ENCODE assay signal across 11 cellular contexts in the genomic region with DNA sequence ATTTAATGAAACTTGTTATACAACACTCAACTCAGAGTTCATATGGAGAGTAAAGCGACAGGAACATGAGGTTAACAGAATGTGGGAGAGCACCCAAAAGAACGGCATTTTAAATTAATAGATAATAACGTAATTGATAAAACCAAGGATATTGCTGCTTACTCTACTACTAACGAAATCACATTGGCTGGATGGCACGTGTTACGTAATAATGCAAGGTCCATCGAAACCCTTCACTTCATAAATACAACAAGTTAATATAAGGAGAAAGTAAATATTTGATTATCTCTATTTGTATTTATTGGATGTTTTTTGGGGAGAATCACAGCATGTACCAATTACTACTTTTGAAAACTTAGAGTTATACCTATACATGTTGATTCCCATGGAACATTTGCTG. TPM values are rescaled to one million over a fixed set of nuclear protein-coding genes. Genes with fewer than 3 reads are reported as not detected.
DNase-seq lines count a peak whose midpoint lies in the region; ATAC-seq and TF ChIP-seq lines count a peak whose summit lies in the region.
"Had no signal": no experiment of that assay in that cellular context is flagged by ENCODE, and none has a peak within 500 bp of the region (broad histone marks: within the 10 kb centered on the region; RNA-seq: fewer than 3 reads in every experiment).

No MANE protein-coding gene starts in this region.

- ATAC-seq in heart left ventricle (no peak), Right ventricle myocardium superior (ENCODE audit: poor library complexity) (no peak), GM18858 (IDR thresholded peaks at IDR 0.05; ENCODE audit: unreplicated experiment) (no peak)
- ATAC-seq: activated CD8-positive, alpha-beta memory T cell treated with anti-CD3 and anti-CD28 coated beads, Interleukin-2, amount 10 ng/mL, durations not matched to agents 7 days and 5 days had no signal

- peak overlapping the region; percentile 92 for H3K4me2 ChIP-seq in fibroblast of lung (ENCODE audit: extremely low read depth, insufficient read depth, low read length)

- no peak for TF ChIP-seq POLR2A in heart left ventricle (IDR thresholded peaks at IDR 0.05)

- peaks cover 25% of the 10 kb centered on the region for H3K79me2 ChIP-seq in fibroblast of lung (ENCODE audit: control insufficient read depth, insufficient read depth, low read length)

- no peak for DNase-seq in heart left ventricle
- no peak for DNase-seq in Right ventricle myocardium superior
- DNase-seq in fibroblast of lung (ENCODE audit: low read depth in 2 of 2): peak in 1 of 2 donors; percentile 24
- no peak for DNase-seq in activated effector memory CD4-positive, alpha-beta T cell treated with Interleukin-2 at 50 U/mL for 16 hours
- DNase-seq in DMS153 (lab: John Stamatoyannopoulos, UW): no peak
- DNase-seq: activated CD8-positive, alpha-beta memory T cell treated with anti-CD3 and anti-CD28 coated beads, Interleukin-2, amount 10 ng/mL, durations not matched to agents 7 days and 5 days; activated naive CD4-positive, alpha-beta T cell treated with anti-CD3 and anti-CD28 coated beads, Interleukin-2, amount 50 U/mL, for 16 hours; midbrain had no signal

- intact Hi-C loops in heart left ventricle (cut with DNase I) (loop anchor here in 6 of 10 donors (2.0 to 10.0 kb wide), 6 partner anchors 159 to 349 kb away; no protein-coding TSS in a partner anchor), Right ventricle myocardium superior (cut with DNase I) (loop anchor here (10.0 kb wide), 2 partner anchors 169 to 339 kb away; no protein-coding TSS in a partner anchor)

- WGBS in heart left ventricle, 4 donors: 63 to 74% (median 65%) methylated on average over 7 of the region's 7 CpGs
- 37% methylated on average over 7 of the region's 7 CpGs for WGBS in urinary bladder

- no peak overlapping the region for H2AFZ ChIP-seq in fibroblast of lung (ENCODE audit: low read length)
- H2AFZ ChIP-seq in neuron (ENCODE audit: low read depth, low read length): no peak overlapping the region

- peaks cover 0 to 40% (median 0%) of the 10 kb centered on the region in 9 donors for H3K27me3 ChIP-seq in heart left ventricle
- no peaks in the 10 kb centered on the region for H3K27me3 ChIP-seq in fibroblast of lung (ENCODE audit: control insufficient read depth, insufficient read depth, low read length)
- no peaks in the 10 kb centered on the region for H3K27me3 ChIP-seq in neuron (ENCODE audit: insufficient read depth, low read length)

- H3K4me3 ChIP-seq in heart left ventricle (peak overlapping the region in 11 of 12 donors; percentile 60 to 85 (median 70)), fibroblast of lung (replicated peaks in 1 of 4; ENCODE audit: control extremely low read depth in 1 of 4, insufficient read depth in 1 of 4, low read depth in 3 of 4, low read length in 4 of 4) (peak overlapping the region; percentile 76 to 84 (median 81)), neuron (ENCODE audit: low read length) (peak overlapping the region; percentile 62), urinary bladder (ENCODE audit: low read depth, low read length) (peak overlapping the region; percentile 62)

- H3K27ac ChIP-seq in heart left ventricle: peak overlapping the region in 4 of 12 donors; percentile 85 to 92 (median 88)
- H3K27ac ChIP-seq in fibroblast of lung (ENCODE audit: insufficient read depth, low read length): no peak overlapping the region
- H3K27ac ChIP-seq in urinary bladder (ENCODE audit: low read depth): no peak overlapping the region

- no peak for TF ChIP-seq CTCF in heart left ventricle (IDR thresholded peaks at IDR 0.05)
- no peak for TF ChIP-seq CTCF in fibroblast of lung (conservative IDR thresholded peaks at IDR 0.05 in 1 of 2, IDR thresholded peaks at IDR 0.05 in 1 of 2; ENCODE audit: low read depth in 1 of 2, low read length in 2 of 2)

- peaks cover 0 to 36% (median 11%) of the 10 kb centered on the region in 12 donors for H3K4me1 ChIP-seq in heart left ventricle
- H3K4me1 ChIP-seq in fibroblast of lung (ENCODE audit: control insufficient read depth, extremely low read depth, insufficient read depth, low read length): no peaks in the 10 kb centered on the region
- H3K4me1 ChIP-seq in neuron (ENCODE audit: insufficient read depth, low read length): peaks cover 25% of the 10 kb centered on the region
- no peaks in the 10 kb centered on the region for H3K4me1 ChIP-seq in urinary bladder (ENCODE audit: insufficient read depth)

- H3K9me3 ChIP-seq in heart left ventricle (no peaks in the 10 kb centered on the region), fibroblast of lung (ENCODE audit: control insufficient read depth, insufficient read depth, low read depth, low read length) (no peaks in the 10 kb centered on the region), neuron (ENCODE audit: low read length) (no peaks in the 10 kb centered on the region)

- H3K36me3 ChIP-seq in heart left ventricle (no peaks in the 10 kb centered on the region), fibroblast of lung (ENCODE audit: control insufficient read depth, insufficient read depth, low read length) (peaks cover 1% of the 10 kb centered on the region), neuron (ENCODE audit: insufficient read depth, low read length) (no peaks in the 10 kb centered on the region), urinary bladder (ENCODE audit: insufficient read depth) (no peaks in the 10 kb centered on the region)

- no peak overlapping the region for H3K9ac ChIP-seq in fibroblast of lung (ENCODE audit: insufficient read depth, low read length)

- no peaks in the 10 kb centered on the region for H4K20me1 ChIP-seq in fibroblast of lung (ENCODE audit: control insufficient read depth, extremely low read depth, insufficient read depth, low read length)

RNA-seq across cellular contexts. Expression of a gene that starts 1.5 kb away (rescaled TPM):
- total RNA-seq in heart left ventricle (10 to 100 TPM; 16.6 to 37.3 (median 30.1) TPM), Right ventricle myocardium superior (28.2 TPM), fibroblast of lung (60.1 and 71.8 TPM in 2 replicates), urinary bladder (126 TPM)
- polyA plus RNA-seq in heart left ventricle (1 to 10 TPM; 5.5 to 9.5 TPM), fibroblast of lung (20.9 and 45.8 TPM in 2 replicates), urinary bladder (17.1 TPM)
- 18.1 and 46.0 TPM in 2 replicates for polyA plus RNA-seq in fibroblast of lung (2012)
- 8.4 and 22.6 TPM in 2 replicates for polyA minus RNA-seq in fibroblast of lung (ENCODE audit: low replicate concordance)
- total RNA-seq: activated CD8-positive, alpha-beta memory T cell treated with anti-CD3 and anti-CD28 coated beads, Interleukin-2, amount 10 ng/mL, durations not matched to agents 7 days and 5 days had no signal
